In the genomic region with DNA sequence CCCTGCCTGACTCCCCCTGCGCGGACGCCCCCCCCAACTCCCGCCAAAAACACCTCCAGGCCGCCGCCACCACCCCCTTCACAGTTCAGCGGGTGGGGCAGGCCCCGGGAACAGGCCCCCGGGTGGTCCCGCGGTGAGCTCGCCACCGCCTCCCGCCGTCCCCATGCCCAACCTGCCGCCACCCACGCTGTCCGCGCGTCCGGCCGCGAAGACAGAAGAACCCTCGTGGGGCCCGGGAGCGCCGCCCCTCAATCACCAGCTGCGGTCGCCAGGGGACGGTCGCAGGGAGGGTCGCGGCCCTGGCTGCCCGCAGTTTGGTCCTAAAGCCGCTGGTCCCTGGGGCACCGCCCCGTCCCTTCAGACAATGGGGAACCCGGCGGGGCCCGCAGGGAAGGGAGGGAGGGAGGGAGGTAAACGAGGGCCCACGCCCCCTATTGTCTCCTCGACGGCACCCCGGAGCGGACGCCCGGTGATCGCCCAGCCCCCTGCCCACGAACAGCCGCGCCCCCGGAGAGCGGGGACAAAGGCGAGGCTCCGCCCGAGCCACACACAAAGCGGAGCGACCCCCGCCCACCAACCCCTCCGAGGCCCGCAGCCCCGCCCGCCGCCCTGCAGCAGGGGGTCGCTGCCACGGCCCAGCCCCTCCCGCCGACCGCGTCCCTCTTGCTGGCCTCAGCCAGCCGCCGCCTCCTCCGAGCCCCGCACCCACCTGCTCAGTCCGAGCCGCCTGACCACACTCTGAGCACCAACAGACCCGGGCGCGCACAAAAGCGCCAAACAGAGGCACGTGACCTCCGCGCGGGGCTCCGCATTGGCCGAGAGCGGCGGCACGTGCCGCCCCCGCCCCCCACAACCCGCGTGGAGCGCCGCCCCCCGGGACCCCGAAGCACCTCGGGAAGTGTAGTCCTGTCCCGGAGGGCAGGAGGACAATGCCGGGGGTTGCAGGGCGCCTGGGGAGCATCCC, we compare ENCODE assay signal across 8 cellular contexts. TPM values are rescaled to one million over a fixed set of nuclear protein-coding genes. Genes with fewer than 3 reads are reported as not detected.
DNase-seq lines count a peak whose midpoint lies in the region; ATAC-seq and TF ChIP-seq lines count a peak whose summit lies in the region.

A gene (minus strand): TSS at position 740 of the 964 bp plus-strand sequence. CDS start 1,743 bp downstream, outside the sequence.

- H3K4me1 ChIP-seq in HUES64 (ENCODE audit: insufficient read depth, low read length) (peaks cover 18% of the 10 kb centered on the region), OCI-LY3 (ENCODE audit: low read length) (peaks cover 14% of the 10 kb centered on the region)

- peak; percentile 71 for ATAC-seq in GM21381 (IDR thresholded peaks at IDR 0.05; ENCODE audit: unreplicated experiment)

- BruUV-seq in Calu3 (replicated peaks; lab: Mats Ljungman, UMichigan), result no TSS peak

- under 1% methylated on average over 102 of the region's 102 CpGs for WGBS in HUES64

- H3K9me3 ChIP-seq in HUES64 (ENCODE audit: insufficient read depth, low read depth, low read length) (no peaks in the 10 kb centered on the region), OCI-LY3 (ENCODE audit: insufficient read depth, low read length) (no peaks in the 10 kb centered on the region)

- CTCF ChIA-PET in Calu3 (lab: Charles Lee), result interaction anchor here (0.6 to 1.5 kb wide), 6 partner anchors 10 to 1344 kb away, joined by 3 to 9 read pairs (median 3); a partner anchor contains a TSS

- no peaks in the 10 kb centered on the region for H3K27me3 Mint-ChIP-seq in Calu3 (ENCODE audit: unreplicated experiment)

- peaks cover 21% of the 10 kb centered on the region for H4K20me1 ChIP-seq in OCI-LY3 (ENCODE audit: insufficient read depth, low read length)

- H3K4me1 Mint-ChIP-seq in Calu3 (ENCODE audit: low read depth, unreplicated experiment), result peaks cover 9% of the 10 kb centered on the region

- peaks cover 36% of the 10 kb centered on the region for H3K36me3 ChIP-seq in HUES64 (ENCODE audit: insufficient read depth, low read length)
- peaks cover 30% of the 10 kb centered on the region for H3K36me3 ChIP-seq in OCI-LY3 (replicated peaks; ENCODE audit: low read depth, low read length)

- H2AFZ ChIP-seq in OCI-LY3 (ENCODE audit: low read depth, low read length), result peak within 1 kb of the TSS; percentile 85

- peak within 1 kb of the TSS; percentile 88 for H3K4me2 ChIP-seq in OCI-LY3 (ENCODE audit: low read length)

- peak; percentile 88 for DNase-seq in Calu3
- DNase-seq in activated T-cell treated with anti-CD3 and anti-CD28 coated beads for 4 hours, result peak; percentile 81
- DNase-seq in epithelial cell of esophagus (ENCODE audit: low read depth), result peak; percentile 80
- DNase-seq in mucosa of gallbladder (ENCODE audit: low spot score), result peak; percentile 93
- DNase-seq in stimulated activated CD8-positive, alpha-beta memory T cell treated with anti-CD3 and anti-CD28 coated beads, Interleukin-4, amount 100 ng/mL, for 4 hours (ENCODE audit: low read depth in 2 of 2, low spot score in 1 of 2), result peak; percentile 75 to 77

- no peak for TF ChIP-seq CTCF in Calu3 (IDR thresholded peaks at IDR 0.05; ENCODE audit: unreplicated experiment)
- no peak for TF ChIP-seq CTCF in OCI-LY3 (IDR thresholded peaks at IDR 0.05; ENCODE audit: low read depth, low read length)
- no peak for TF ChIP-seq CTCF in epithelial cell of esophagus (IDR thresholded peaks at IDR 0.05; ENCODE audit: insufficient read depth, low read depth, low read length, missing control alignments)

- peaks cover 40% of the 10 kb centered on the region for H3K36me3 Mint-ChIP-seq in Calu3 (ENCODE audit: insufficient read depth, unreplicated experiment)

- H3K79me2 ChIP-seq in OCI-LY3 (ENCODE audit: low read length), result peaks cover 41% of the 10 kb centered on the region

- H3K4me3 ChIP-seq in HUES64 (ENCODE audit: low read length) (peak within 1 kb of the TSS; percentile 85), OCI-LY3 (ENCODE audit: low read length) (peak within 1 kb of the TSS; percentile 100), epithelial cell of esophagus (ENCODE audit: low read length) (peak within 1 kb of the TSS; percentile 53)

- H3K27ac Mint-ChIP-seq in Calu3 (ENCODE audit: unreplicated experiment), result peak within 1 kb of the TSS; percentile 65

- H3K27ac ChIP-seq in HUES64 (ENCODE audit: low read depth, low read length), result peak within 1 kb of the TSS; percentile 99
- peak within 1 kb of the TSS; percentile 72 for H3K27ac ChIP-seq in OCI-LY3 (ENCODE audit: low read length)

- H3K9ac ChIP-seq in HUES64 (ENCODE audit: low read depth, low read length), result peak within 1 kb of the TSS; percentile 94
- H3K9ac ChIP-seq in OCI-LY3 (ENCODE audit: low read length), result peak within 1 kb of the TSS; percentile 92

- no peaks in the 10 kb centered on the region for H3K9me3 Mint-ChIP-seq in Calu3 (ENCODE audit: low read depth, unreplicated experiment)

- peak within 1 kb of the TSS; percentile 79 for H3K4me3 Mint-ChIP-seq in Calu3 (ENCODE audit: low read depth, unreplicated experiment)

- intact Hi-C loops in Calu3 (cut with micrococcal nuclease; ENCODE audit: unreplicated experiment), result no loop called here

- H3K27me3 ChIP-seq in HUES64 (ENCODE audit: insufficient read depth, low read length) (no peaks in the 10 kb centered on the region), OCI-LY3 (ENCODE audit: low read depth, low read length) (no peaks in the 10 kb centered on the region)

RNA-seq across cellular contexts. Expression of the gene that starts here (rescaled TPM):
- total RNA-seq in Calu3 (2022), result 205 and 242 TPM in 2 replicates
- polyA plus RNA-seq in HUES64 (2013, experiment 1 of 2), result 581 TPM
- polyA plus RNA-seq in HUES64 (2013, experiment 2 of 2), result 808 TPM
- total RNA-seq in mucosa of gallbladder, result 48.7 TPM

Comparison
In these comparisons a context has a peak if more than half of its experiments do, and no peak if none do; other contexts are left out.
1. Peak in every context shown above with its lines: DNase-seq, ATAC-seq, H3K4me3 ChIP-seq and H3K27ac ChIP-seq.